Comparison of ENCODE assay signal across 25 cellular contexts in genomic region chr20:39574061-39574460, GRCh38.
"Had no signal": no experiment of that assay in that cellular context is flagged by ENCODE, and none has a peak within 500 bp of the region (broad histone marks: within the 10 kb centered on the region; RNA-seq: fewer than 3 reads in every experiment).

No MANE protein-coding gene starts in this region.

- H3K27ac ChIP-seq: hepatocyte, left ventricle myocardium inferior, neural progenitor cell, neutrophil, right atrium auricular region, skin epidermis, suprapubic skin, thoracic aorta, tibial artery, upper lobe of right lung had no signal

- FAIRE-seq: urothelium cell line had no signal

- H3K4me3 ChIP-seq: hepatocyte, left ventricle myocardium inferior, lung, neural progenitor cell, right atrium auricular region, skin epidermis, suprapubic skin, thoracic aorta, tibial artery, upper lobe of right lung had no signal

- H3K79me2 ChIP-seq: hepatocyte had no signal

- H3K4me1 ChIP-seq: left ventricle myocardium inferior, neural progenitor cell, right atrium auricular region, suprapubic skin, tibial artery, upper lobe of right lung had no signal

- H3K9ac ChIP-seq: neural progenitor cell had no signal

- H3K27me3 ChIP-seq: hepatocyte, neural progenitor cell, neutrophil, right atrium auricular region, suprapubic skin, tibial artery had no signal

- H3K4me2 ChIP-seq: hepatocyte, neural progenitor cell had no signal

- H2AFZ ChIP-seq: hepatocyte, neural progenitor cell had no signal

- ATAC-seq: natural killer cell, sciatic nerve, upper lobe of right lung had no signal

- DNase-seq: islet precursor cell; left ventricle myocardium inferior; mesendoderm; naive B cell; natural killer cell; nephron progenitor cell; occipital lobe; stimulated activated CD4-positive, alpha-beta T cell treated with anti-CD3 and anti-CD28 coated beads, Interleukin-12 subunit alpha, Interleukin-12 subunit beta, amount 100 ng/mL, for 4 hours; stimulated activated CD4-positive, alpha-beta T cell treated with anti-CD3 and anti-CD28 coated beads, Interleukin-15, amount 100 ng/mL, for 24 hours; stimulated activated CD4-positive, alpha-beta T cell treated with anti-CD3 and anti-CD28 coated beads, Interleukin-2, amount 100 ng/mL, for 24 hours; stimulated activated CD4-positive, alpha-beta T cell treated with anti-CD3 and anti-CD28 coated beads, Interleukin-4, amount 100 ng/mL, for 1 hour; stimulated activated naive CD4-positive, alpha-beta T cell; tibial artery; trophoblast cell; upper lobe of right lung had no signal

- H3K36me3 ChIP-seq: left ventricle myocardium inferior, neural progenitor cell, neutrophil, right atrium auricular region, suprapubic skin, thoracic aorta, tibial artery, upper lobe of right lung had no signal

- H3K9me3 ChIP-seq: neutrophil, suprapubic skin, thoracic aorta, upper lobe of right lung had no signal
